In the genomic region with DNA sequence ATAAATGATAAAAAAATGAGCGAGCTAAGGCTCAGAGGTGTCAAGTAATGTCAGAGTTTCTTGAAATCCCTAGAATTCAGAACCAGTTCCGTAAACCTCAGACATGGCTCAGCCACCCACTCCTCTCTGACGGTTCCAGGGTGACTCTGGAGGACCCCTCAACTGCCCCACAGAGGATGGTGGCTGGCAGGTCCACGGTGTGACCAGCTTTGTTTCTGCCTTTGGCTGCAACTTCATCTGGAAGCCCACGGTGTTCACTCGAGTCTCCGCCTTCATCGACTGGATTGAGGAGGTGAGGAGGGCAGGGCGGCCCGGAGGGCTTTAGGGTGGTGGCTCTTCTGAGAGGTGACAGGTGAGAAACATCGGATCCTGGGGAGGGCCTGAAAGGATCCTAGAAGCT, we compare ENCODE assay signal across 15 cellular contexts. TPM values are rescaled to one million over a fixed set of nuclear protein-coding genes. Genes with fewer than 3 reads are reported as not detected.
"Had no signal": no experiment of that assay in that cellular context is flagged by ENCODE, and none has a peak within 500 bp of the region (broad histone marks: within the 10 kb centered on the region; RNA-seq: fewer than 3 reads in every experiment).

No MANE protein-coding gene starts in this region.

RNA-seq across cellular contexts. Expression of gene CELA3A, which starts 8.1 kb away (rescaled TPM):
- total RNA-seq: activated naive CD4-positive, alpha-beta T cell treated with anti-CD3 and anti-CD28 coated beads for 36 hours; activated naive CD4-positive, alpha-beta T cell treated with anti-CD3 and anti-CD28 coated beads, Interleukin-2, amount 50 U/mL, for 72 hours; activated naive CD8-positive, alpha-beta T cell treated with anti-CD3 and anti-CD28 coated beads for 36 hours; activated naive CD8-positive, alpha-beta T cell treated with anti-CD3 and anti-CD28 coated beads, Interleukin-2, amount 10 ng/mL, durations not matched to agents 7 days and 5 days; activated T-cell treated with anti-CD3 and anti-CD28 coated beads, Interleukin-2, amount 50 U/mL, for 72 hours; activated T-helper 1 cell treated with anti-CD3 and anti-CD28 coated beads, Interleukin-12 subunit alpha, Interleukin-12 subunit beta, Interleukin-2, Interleukin-4 antibody, amounts not matched to agents 30 ng/mL and 10 ng/mL and 1 ng/mL, durations not matched to agents 14 hours and 24 hours and 36 hours; activated T-helper 17 cell treated with anti-CD3 and anti-CD28 coated beads, Interleukin-2, amount 50 U/mL, for 72 hours; activated T-helper 2 cell treated with anti-CD3 and anti-CD28 coated beads, Interferon-gamma antibody, Interleukin-2, Interleukin-4, amounts not matched to agents 10 μg/mL and 5 μg/mL and 100 μg/mL, durations not matched to agents 14 hours and 24 hours and 36 hours; ascending aorta; astrocyte; breast epithelium; bronchial epithelial cell; cardiac muscle cell; cardiac septum; cerebellum had no signal
- polyA plus RNA-seq: cardiac muscle cell had no signal

RNA-seq across cellular contexts. Expression of gene CELA3B, which starts 32.7 kb away (rescaled TPM):
- total RNA-seq: activated naive CD4-positive, alpha-beta T cell treated with anti-CD3 and anti-CD28 coated beads for 36 hours; activated naive CD4-positive, alpha-beta T cell treated with anti-CD3 and anti-CD28 coated beads, Interleukin-2, amount 50 U/mL, for 72 hours; activated naive CD8-positive, alpha-beta T cell treated with anti-CD3 and anti-CD28 coated beads for 36 hours; activated naive CD8-positive, alpha-beta T cell treated with anti-CD3 and anti-CD28 coated beads, Interleukin-2, amount 10 ng/mL, durations not matched to agents 7 days and 5 days; activated T-cell treated with anti-CD3 and anti-CD28 coated beads, Interleukin-2, amount 50 U/mL, for 72 hours; activated T-helper 1 cell treated with anti-CD3 and anti-CD28 coated beads, Interleukin-12 subunit alpha, Interleukin-12 subunit beta, Interleukin-2, Interleukin-4 antibody, amounts not matched to agents 30 ng/mL and 10 ng/mL and 1 ng/mL, durations not matched to agents 14 hours and 24 hours and 36 hours; activated T-helper 17 cell treated with anti-CD3 and anti-CD28 coated beads, Interleukin-2, amount 50 U/mL, for 72 hours; activated T-helper 2 cell treated with anti-CD3 and anti-CD28 coated beads, Interferon-gamma antibody, Interleukin-2, Interleukin-4, amounts not matched to agents 10 μg/mL and 5 μg/mL and 100 μg/mL, durations not matched to agents 14 hours and 24 hours and 36 hours; ascending aorta; astrocyte; breast epithelium; bronchial epithelial cell; cardiac muscle cell; cardiac septum; cerebellum had no signal
- polyA plus RNA-seq: cardiac muscle cell had no signal
